ENCODE assay signal across 24 cellular contexts in the genomic region with DNA sequence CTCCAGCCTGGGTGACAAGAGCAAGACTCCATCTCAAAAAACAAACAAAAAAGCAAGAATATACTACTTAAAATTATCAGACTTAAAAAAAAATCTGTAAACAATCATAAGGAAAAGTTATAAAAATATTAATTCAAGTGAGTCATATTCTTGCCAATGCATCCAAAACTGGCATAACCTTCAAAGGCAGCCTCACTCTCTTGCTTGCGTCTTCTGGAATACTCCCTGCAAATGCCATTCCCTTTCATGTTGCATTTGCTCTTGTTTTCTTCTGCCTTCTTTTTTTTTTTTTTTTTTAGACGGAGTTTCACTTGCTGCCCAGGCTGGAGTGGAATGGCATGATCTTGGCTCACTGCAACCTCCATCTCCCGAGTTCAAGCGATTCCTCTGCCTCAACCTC. TPM values are rescaled to one million over a fixed set of nuclear protein-coding genes. Genes with fewer than 3 reads are reported as not detected.
"Had no signal": no experiment of that assay in that cellular context is flagged by ENCODE, and none has a peak within 500 bp of the region (broad histone marks: within the 10 kb centered on the region; RNA-seq: fewer than 3 reads in every experiment).

No MANE protein-coding gene starts in this region.

- H3K4me1 ChIP-seq: neural progenitor cell, parathyroid adenoma, right lobe of liver had no signal

- H3K79me2 ChIP-seq: parathyroid adenoma had no signal

- H3K4me3 ChIP-seq: neural progenitor cell, ovary, psoas muscle, right lobe of liver, sigmoid colon, stomach, thoracic aorta, thyroid gland, tibial nerve, upper lobe of left lung, vagina had no signal

- H3K27me3 ChIP-seq: neural progenitor cell, ovary, right lobe of liver, sigmoid colon, stomach, thyroid gland, tibial nerve, upper lobe of left lung, vagina had no signal

- DNase-seq: occipital lobe; ovary; posterior cingulate gyrus; psoas muscle; right cardiac atrium; right lobe of liver; sigmoid colon; small intestine; stimulated activated CD4-positive, alpha-beta T cell treated with anti-CD3 and anti-CD28 coated beads, Interleukin-15, amount 100 ng/mL, for 24 hours; stimulated activated CD4-positive, alpha-beta T cell treated with anti-CD3 and anti-CD28 coated beads, Interleukin-2, amount 100 ng/mL, for 24 hours; stimulated activated CD4-positive, alpha-beta T cell treated with anti-CD3 and anti-CD28 coated beads, Interleukin-2, amount 100 ng/mL, for 48 hours; stimulated activated CD4-positive, alpha-beta T cell treated with anti-CD3 and anti-CD28 coated beads, Interleukin-4, amount 100 ng/mL, for 24 hours; stimulated activated naive B cell treated with anti-CD40 and anti-IgM and Interleukin-4, amounts not matched to agents 10 μg/mL and 1 μg/mL and 100 μg/mL, for 72 hours; stimulated activated naive CD4-positive, alpha-beta T cell treated with Interleukin-2 at 50 U/mL for 16 hours; stomach; thyroid gland; trophoblast cell; upper lobe of left lung had no signal

- H3K36me3 ChIP-seq: neural progenitor cell, ovary, right lobe of liver, sigmoid colon, stomach, thoracic aorta, thyroid gland, tibial nerve, upper lobe of left lung, vagina had no signal

- H3K27ac ChIP-seq: neural progenitor cell, ovary, parathyroid adenoma, psoas muscle, right lobe of liver, sigmoid colon, stomach, thoracic aorta, thyroid gland, tibial nerve, upper lobe of left lung, vagina had no signal

- ATAC-seq: psoas muscle; right cardiac atrium; right lobe of liver; stimulated activated effector memory CD8-positive, alpha-beta T cell treated with anti-CD3 and anti-CD28 coated beads, Interleukin-12 subunit alpha, Interleukin-12 subunit beta, amount 100 ng/mL, for 72 hours; stimulated activated naive B cell treated with anti-CD40 and anti-IgM and Interleukin-4, amounts not matched to agents 10 μg/mL and 1 μg/mL and 100 μg/mL, for 72 hours had no signal

- H2AFZ ChIP-seq: neural progenitor cell, parathyroid adenoma had no signal

- H3K9me3 ChIP-seq: ovary, psoas muscle, right lobe of liver, sigmoid colon, stomach, thoracic aorta, thyroid gland, tibial nerve, upper lobe of left lung, vagina had no signal

- H3K9ac ChIP-seq: neural progenitor cell, parathyroid adenoma had no signal

- H3K4me2 ChIP-seq: neural progenitor cell had no signal

RNA-seq across cellular contexts. Expression of a gene that starts 42.1 kb away (rescaled TPM):
- total RNA-seq: psoas muscle, right lobe of liver, thoracic aorta, vagina had no signal
